In genomic region chr19:16037424-16038195, GRCh38 we compare ENCODE assay signal across 16 cellular contexts. TPM values are rescaled to one million over a fixed set of nuclear protein-coding genes. Genes with fewer than 3 reads are reported as not detected.
DNase-seq lines count a peak whose midpoint lies in the region; ATAC-seq and TF ChIP-seq lines count a peak whose summit lies in the region.
"Had no signal": no experiment of that assay in that cellular context is flagged by ENCODE, and none has a peak within 500 bp of the region (broad histone marks: within the 10 kb centered on the region; RNA-seq: fewer than 3 reads in every experiment).

No MANE protein-coding gene starts in this region.

- ATAC-seq in lower lobe of right lung (no peak), GM18519 (IDR thresholded peaks at IDR 0.05; ENCODE audit: low FRiP score, unreplicated experiment) (no peak), GM18873 (IDR thresholded peaks at IDR 0.05; ENCODE audit: low FRiP score, unreplicated experiment) (no peak)

- 80% methylated on average over 3 of the region's 17 CpGs for WGBS in suprapubic skin

- TF ChIP-seq POLR2A in suprapubic skin (IDR thresholded peaks at IDR 0.05): no peak

- H3K27me3 ChIP-seq in lower lobe of right lung (ENCODE audit: low read depth) (no peaks in the 10 kb centered on the region), suprapubic skin (no peaks in the 10 kb centered on the region)
- H3K27me3 ChIP-seq: BLaER1 treated with 17β-estradiol and CSF1 and Interleukin-3, amounts not matched to agents 10 nM and 100 nM had no signal

- H3K27ac ChIP-seq in lower lobe of right lung: no peak overlapping the region
- H3K27ac ChIP-seq in suprapubic skin: no peak overlapping the region
- H3K27ac ChIP-seq: BLaER1 treated with 17β-estradiol and CSF1 and Interleukin-3, amounts not matched to agents 10 nM and 100 nM had no signal

- H3K9me3 ChIP-seq in lower lobe of right lung (no peaks in the 10 kb centered on the region), suprapubic skin (no peaks in the 10 kb centered on the region)
- H3K9me3 ChIP-seq: BLaER1 treated with 17β-estradiol and CSF1 and Interleukin-3, amounts not matched to agents 10 nM and 100 nM had no signal

- TF ChIP-seq CTCF in GM13976 (IDR thresholded peaks at IDR 0.05; ENCODE audit: borderline replicate concordance, control extremely low read depth, extremely low read depth, insufficient read depth, missing control alignments) (no peak), lower lobe of right lung (IDR thresholded peaks at IDR 0.05) (no peak), suprapubic skin (IDR thresholded peaks at IDR 0.05) (no peak)

- peaks cover 15% of the 10 kb centered on the region for H3K4me1 ChIP-seq in lower lobe of right lung
- H3K4me1 ChIP-seq in suprapubic skin: peaks cover 10% of the 10 kb centered on the region

- peak; percentile 4 for DNase-seq in activated T-cell treated with anti-CD3 and anti-CD28 coated beads, Interleukin-2, amount 50 U/mL, for 1 hour
- DNase-seq in activated T-cell treated with anti-CD3 and anti-CD28 coated beads, Interleukin-2, amount 50 U/mL, for 48 hours: no peak
- DNase-seq in GM13976 (ENCODE audit: low spot score): peak; percentile 34
- peak; percentile 28 for DNase-seq in lower lobe of right lung
- DNase-seq in suprapubic skin (ENCODE audit: low spot score in 2 of 2): peak; percentile 48 to 66
- DNase-seq in retina: no peak
- DNase-seq: 8988T; CD4-positive, alpha-beta T cell; DMS153; DMS79 treated with DMSO at 0.1 percent for 48 hours; EL; HCEC 1CT; HFFc6 had no signal

- H3K4me3 ChIP-seq in lower lobe of right lung (no peak overlapping the region), suprapubic skin (no peak overlapping the region)
- H3K4me3 ChIP-seq: BLaER1 treated with 17β-estradiol and CSF1 and Interleukin-3, amounts not matched to agents 10 nM and 100 nM had no signal

- TF ChIP-seq EP300 in suprapubic skin (IDR thresholded peaks at IDR 0.05): no peak

- in situ Hi-C loops in GM13976 (cut with MboI; ENCODE audit: low sequenced_read_pairs, unreplicated experiment): loop anchor here (25.0 kb wide), 2 partner anchors 350 to 400 kb away; partner anchors contain the start of gene CYP4F3

- no peaks in the 10 kb centered on the region for H3K36me3 ChIP-seq in lower lobe of right lung
- H3K36me3 ChIP-seq in suprapubic skin: no peaks in the 10 kb centered on the region
- H3K36me3 ChIP-seq: BLaER1 treated with 17β-estradiol and CSF1 and Interleukin-3, amounts not matched to agents 10 nM and 100 nM had no signal

- intact Hi-C loops in lower lobe of right lung (cut with DNase I): no loop called here

RNA-seq across cellular contexts. Expression of gene TPM4, which starts 38.7 kb away (rescaled TPM):
- total RNA-seq in lower lobe of right lung (319 TPM), suprapubic skin (100 to 1,000 TPM; 195 to 224 (median 205) TPM)

Comparison
In these comparisons a context has a peak if more than half of its experiments do, and no peak if none do; other contexts are left out.
1. DNase-seq: peak in activated T-cell treated with anti-CD3 and anti-CD28 coated beads, Interleukin-2, amount 50 U/mL, for 1 hour (single experiment), GM13976 (single experiment), lower lobe of right lung (single experiment) and suprapubic skin (2 of 2); none in activated T-cell treated with anti-CD3 and anti-CD28 coated beads, Interleukin-2, amount 50 U/mL, for 48 hours (0 of 2) and retina (single experiment).